Comparison of ENCODE assay signal across 16 cellular contexts in the genomic region with DNA sequence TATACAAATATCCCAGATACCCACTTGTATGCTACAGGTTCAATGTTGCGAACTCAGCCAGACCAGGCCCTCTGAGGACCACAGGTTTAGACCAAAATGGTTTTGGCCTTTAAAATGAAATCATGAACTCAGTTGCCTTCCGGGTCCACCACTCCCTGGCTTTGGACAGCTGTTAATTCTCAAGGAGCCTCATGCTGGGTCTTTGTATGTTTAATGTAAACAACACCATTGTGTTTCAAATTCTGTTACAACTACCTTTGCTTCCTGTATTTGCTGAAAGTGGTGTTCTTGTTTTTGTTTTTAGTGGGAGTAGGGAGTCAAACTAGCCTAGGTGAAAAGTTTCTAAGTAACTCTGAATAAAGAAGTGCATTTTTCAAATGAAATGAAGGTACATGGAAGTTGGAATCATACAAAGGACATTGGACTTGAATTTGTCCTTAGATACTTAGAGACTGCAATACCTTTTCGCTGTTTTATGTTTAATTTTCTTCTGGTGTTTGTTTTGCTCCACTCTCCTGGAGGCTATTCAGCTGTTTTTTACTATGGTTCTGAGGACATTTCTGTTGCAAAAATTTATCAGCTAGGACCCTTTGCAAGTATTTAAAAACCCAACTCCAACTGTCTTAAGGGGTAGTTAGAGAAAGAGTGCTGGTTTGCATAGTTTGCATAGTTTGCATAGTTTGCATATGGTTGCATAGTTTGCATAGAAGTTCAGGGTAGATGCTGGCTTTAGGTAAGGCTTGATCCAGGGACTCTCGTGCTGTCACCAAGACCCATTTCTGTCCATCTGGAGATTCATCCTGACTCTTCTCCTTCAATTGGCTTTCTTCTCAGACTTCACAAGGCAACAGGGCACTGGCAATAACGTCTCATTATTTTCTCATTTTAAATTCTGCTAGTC.
DNase-seq lines count a peak whose midpoint lies in the region; ATAC-seq and TF ChIP-seq lines count a peak whose summit lies in the region.
"Had no signal": no experiment of that assay in that cellular context is flagged by ENCODE, and none has a peak within 500 bp of the region (broad histone marks: within the 10 kb centered on the region; RNA-seq: fewer than 3 reads in every experiment).

No MANE protein-coding gene starts in this region.

- TF ChIP-seq EP300 in tibial nerve (IDR thresholded peaks at IDR 0.05) (no peak), suprapubic skin (IDR thresholded peaks at IDR 0.05) (no peak)

- H3K9me2 ChIP-seq in GM23338 (ENCODE audit: insufficient read depth) = no peaks in the 10 kb centered on the region

- TF ChIP-seq CTCF in GM23338 (conservative IDR thresholded peaks at IDR 0.05; ENCODE audit: low read depth in 2 of 2) (no peak), esophagus squamous epithelium (IDR thresholded peaks at IDR 0.05) (no peak), progenitor cell of endocrine pancreas (IDR thresholded peaks at IDR 0.05; ENCODE audit: unreplicated experiment) (no peak), tibial nerve (IDR thresholded peaks at IDR 0.05) (no peak), suprapubic skin (IDR thresholded peaks at IDR 0.05) (no peak)

- no peaks in the 10 kb centered on the region; the same call in 1 of the 3 replicates for H3K9me3 Mint-ChIP-seq in GM23338
- peaks cover 12% of the 10 kb centered on the region for H3K9me3 Mint-ChIP-seq in progenitor cell of endocrine pancreas (ENCODE audit: low read depth)
- H3K9me3 Mint-ChIP-seq: activated naive CD8-positive, alpha-beta T cell treated with anti-CD3 and anti-CD28 coated beads, Interleukin-2, amount 50 U/mL, for 24 hours; activated T-cell treated with anti-CD3 and anti-CD28 coated beads, Interleukin-2, amount 50 U/mL, for 72 hours; central memory CD8-positive, alpha-beta T cell; stimulated activated naive CD8-positive, alpha-beta T cell treated with anti-CD3 and anti-CD28 coated beads, Interleukin-15, Interleukin-2, amounts not matched to agents 100 ng/mL and 50 ng/mL, for 24 hours had no signal

- intact Hi-C loops in esophagus squamous epithelium (cut with DNase I) = no loop called here

- H3K4me3 Mint-ChIP-seq in GM23338 (peak overlapping the region; percentile 66), progenitor cell of endocrine pancreas (ENCODE audit: low read depth) (no peak overlapping the region)
- H3K4me3 Mint-ChIP-seq: activated naive CD8-positive, alpha-beta T cell treated with anti-CD3 and anti-CD28 coated beads, Interleukin-2, amount 50 U/mL, for 24 hours; activated T-cell treated with anti-CD3 and anti-CD28 coated beads, Interleukin-2, amount 50 U/mL, for 72 hours; central memory CD8-positive, alpha-beta T cell; stimulated activated naive CD8-positive, alpha-beta T cell treated with anti-CD3 and anti-CD28 coated beads, Interleukin-15, Interleukin-2, amounts not matched to agents 100 ng/mL and 50 ng/mL, for 24 hours had no signal

- H3K36me3 Mint-ChIP-seq in GM23338 (ENCODE audit: low read depth) = no peaks in the 10 kb centered on the region; the same call in 2 of the 3 replicates
- no peaks in the 10 kb centered on the region for H3K36me3 Mint-ChIP-seq in progenitor cell of endocrine pancreas (ENCODE audit: insufficient read depth)

- TF ChIP-seq POLR2A in esophagus squamous epithelium (IDR thresholded peaks at IDR 0.05) = no peak
- no peak for TF ChIP-seq POLR2A in tibial nerve (IDR thresholded peaks at IDR 0.05)
- no peak for TF ChIP-seq POLR2A in suprapubic skin (IDR thresholded peaks at IDR 0.05)

- H3K4me2 ChIP-seq in GM23338 = peak overlapping the region; percentile 23; the same call in 1 of the 2 replicates

- H3K4me1 ChIP-seq in GM23338 (ENCODE audit: insufficient read depth) (peaks cover 12% of the 10 kb centered on the region), esophagus squamous epithelium (peaks cover 0 to 22% (median 4%) of the 10 kb centered on the region in 3 donors), tibial nerve (no peaks in the 10 kb centered on the region), suprapubic skin (peaks cover 13% of the 10 kb centered on the region)

- no peaks in the 10 kb centered on the region for H3K9me3 ChIP-seq in esophagus squamous epithelium
- H3K9me3 ChIP-seq in tibial nerve = no peaks in the 10 kb centered on the region
- no peaks in the 10 kb centered on the region for H3K9me3 ChIP-seq in suprapubic skin
- H3K9me3 ChIP-seq: spleen had no signal

- H3K79me2 ChIP-seq in GM23338 (replicated peaks; ENCODE audit: insufficient read depth) = no peaks in the 10 kb centered on the region

- H3K27me3 ChIP-seq in GM23338 (ENCODE audit: insufficient read depth) (no peaks in the 10 kb centered on the region), esophagus squamous epithelium (no peaks in the 10 kb centered on the region), tibial nerve (peaks cover 0 to 2% of the 10 kb centered on the region in 2 donors), suprapubic skin (no peaks in the 10 kb centered on the region)

- H3K36me3 ChIP-seq in GM23338 (ENCODE audit: insufficient read depth) = no peaks in the 10 kb centered on the region
- no peaks in the 10 kb centered on the region for H3K36me3 ChIP-seq in esophagus squamous epithelium
- H3K36me3 ChIP-seq in tibial nerve = no peaks in the 10 kb centered on the region
- H3K36me3 ChIP-seq in suprapubic skin = no peaks in the 10 kb centered on the region
- H3K36me3 ChIP-seq: spleen had no signal

- WGBS in esophagus squamous epithelium, 2 donors = 63 to 81% methylated on average over 5 of the region's 5 CpGs
- 69 to 76% methylated on average over 3 to 5 of the region's 5 CpGs for WGBS in tibial nerve, 2 donors
- 66% methylated on average over 5 of the region's 5 CpGs for WGBS in suprapubic skin

- 0 out of 2 replicates have a peak overlapping the region, but pooled peaks have one; percentile 15 for H3K4me3 ChIP-seq in GM23338
- no peak overlapping the region for H3K4me3 ChIP-seq in esophagus squamous epithelium
- no peak overlapping the region for H3K4me3 ChIP-seq in tibial nerve
- no peak overlapping the region for H3K4me3 ChIP-seq in suprapubic skin
- H3K4me3 ChIP-seq: spleen had no signal

- H3K27ac Mint-ChIP-seq in GM23338 = peak overlapping the region; percentile 97
- peak overlapping the region; percentile 56 for H3K27ac Mint-ChIP-seq in progenitor cell of endocrine pancreas
- H3K27ac Mint-ChIP-seq: activated naive CD8-positive, alpha-beta T cell treated with anti-CD3 and anti-CD28 coated beads, Interleukin-2, amount 50 U/mL, for 24 hours; activated T-cell treated with anti-CD3 and anti-CD28 coated beads, Interleukin-2, amount 50 U/mL, for 72 hours; stimulated activated naive CD8-positive, alpha-beta T cell treated with anti-CD3 and anti-CD28 coated beads, Interleukin-15, Interleukin-2, amounts not matched to agents 100 ng/mL and 50 ng/mL, for 24 hours had no signal

- no peaks in the 10 kb centered on the region for H3F3A ChIP-seq in GM23338 (replicated peaks; ENCODE audit: low read depth)

- H2AFZ ChIP-seq in GM23338 = no peak overlapping the region

- ATAC-seq in GM23338 = peak; percentile 79
- ATAC-seq: activated naive CD8-positive, alpha-beta T cell treated with anti-CD3 and anti-CD28 coated beads, Interleukin-2, amount 50 U/mL, for 24 hours; activated T-cell treated with anti-CD3 and anti-CD28 coated beads, Interleukin-2, amount 50 U/mL, for 72 hours had no signal

- peaks cover 47% of the 10 kb centered on the region for H3K4me1 Mint-ChIP-seq in GM23338
- peaks cover 15% of the 10 kb centered on the region for H3K4me1 Mint-ChIP-seq in progenitor cell of endocrine pancreas (ENCODE audit: low read depth)
- H3K4me1 Mint-ChIP-seq: activated naive CD8-positive, alpha-beta T cell treated with anti-CD3 and anti-CD28 coated beads, Interleukin-2, amount 50 U/mL, for 24 hours; central memory CD8-positive, alpha-beta T cell had no signal

- no peaks in the 10 kb centered on the region for H4K20me1 ChIP-seq in GM23338 (replicated peaks; ENCODE audit: insufficient read depth)

- peak; percentile 85 for DNase-seq in GM23338 (ENCODE audit: low spot score)
- peak; percentile 21 for DNase-seq in NCI-H345 treated with DMSO at 0.1 percent for 48 hours (lab: John Stamatoyannopoulos, UW; ENCODE audit: unreplicated experiment)
- DNase-seq in esophagus squamous epithelium (lab: John Stamatoyannopoulos, UW) = no peak
- no peak for DNase-seq in progenitor cell of endocrine pancreas (ENCODE audit: low spot score, unreplicated experiment)
- DNase-seq in NCI-H128 (lab: John Stamatoyannopoulos, UW; ENCODE audit: unreplicated experiment) = no peak
- DNase-seq in tibial nerve (ENCODE audit: low spot score in 2 of 2) = no peak
- DNase-seq in suprapubic skin (ENCODE audit: low spot score in 2 of 2) = no peak
- DNase-seq: activated CD4-positive, alpha-beta T cell treated with anti-CD3 and anti-CD28 coated beads, Interleukin-2, amount 50 U/mL, for 4 hours; activated naive CD8-positive, alpha-beta T cell treated with anti-CD3 and anti-CD28 coated beads, Interleukin-2, amount 50 U/mL, for 24 hours; activated T-cell treated with anti-CD3 and anti-CD28 coated beads, Interleukin-2, amount 50 U/mL, for 72 hours; DND-41; foreskin melanocyte; midbrain; spleen had no signal

- peak overlapping the region; percentile 95 for H3K27ac ChIP-seq in GM23338 (ENCODE audit: low read depth)
- peak overlapping the region in 3 of 4 donors; percentile 34 to 58 (median 38) for H3K27ac ChIP-seq in esophagus squamous epithelium
- no peak overlapping the region for H3K27ac ChIP-seq in tibial nerve
- H3K27ac ChIP-seq in suprapubic skin = no peak overlapping the region

- H3K27me3 Mint-ChIP-seq in GM23338 (ENCODE audit: insufficient read depth, low read depth, poor library complexity) = no peaks in the 10 kb centered on the region
- no peaks in the 10 kb centered on the region for H3K27me3 Mint-ChIP-seq in progenitor cell of endocrine pancreas
- H3K27me3 Mint-ChIP-seq: activated naive CD8-positive, alpha-beta T cell treated with anti-CD3 and anti-CD28 coated beads, Interleukin-2, amount 50 U/mL, for 24 hours; central memory CD8-positive, alpha-beta T cell; stimulated activated naive CD8-positive, alpha-beta T cell treated with anti-CD3 and anti-CD28 coated beads, Interleukin-15, Interleukin-2, amounts not matched to agents 100 ng/mL and 50 ng/mL, for 24 hours had no signal

TF ChIP-seq in GM23338, 12 proteins besides CTCF, POLR2A, EP300 and RAD21 (continues in another document):
- 0 out of 2 replicates have a peak, but pooled peaks have one; percentile 24 for TF ChIP-seq ZNF114 (CRISPR knock-in tag; IDR thresholded peaks at IDR 0.05)
- peak; percentile 63 for TF ChIP-seq NANOG (IDR thresholded peaks at IDR 0.05; ENCODE audit: borderline replicate concordance)

Comparison
In these comparisons a context has a peak if more than half of its experiments do, and no peak if none do; other contexts are left out.
1. DNase-seq: peak in GM23338 (single experiment) and NCI-H345 treated with DMSO at 0.1 percent for 48 hours (single experiment); none in esophagus squamous epithelium (single experiment), progenitor cell of endocrine pancreas (single experiment), NCI-H128 (single experiment), tibial nerve (0 of 2) and suprapubic skin (0 of 2).
2. H3K27ac ChIP-seq: peak in GM23338 (single experiment) and esophagus squamous epithelium (3 of 4); none in tibial nerve (0 of 4) and suprapubic skin (single experiment).